In the genomic region with DNA sequence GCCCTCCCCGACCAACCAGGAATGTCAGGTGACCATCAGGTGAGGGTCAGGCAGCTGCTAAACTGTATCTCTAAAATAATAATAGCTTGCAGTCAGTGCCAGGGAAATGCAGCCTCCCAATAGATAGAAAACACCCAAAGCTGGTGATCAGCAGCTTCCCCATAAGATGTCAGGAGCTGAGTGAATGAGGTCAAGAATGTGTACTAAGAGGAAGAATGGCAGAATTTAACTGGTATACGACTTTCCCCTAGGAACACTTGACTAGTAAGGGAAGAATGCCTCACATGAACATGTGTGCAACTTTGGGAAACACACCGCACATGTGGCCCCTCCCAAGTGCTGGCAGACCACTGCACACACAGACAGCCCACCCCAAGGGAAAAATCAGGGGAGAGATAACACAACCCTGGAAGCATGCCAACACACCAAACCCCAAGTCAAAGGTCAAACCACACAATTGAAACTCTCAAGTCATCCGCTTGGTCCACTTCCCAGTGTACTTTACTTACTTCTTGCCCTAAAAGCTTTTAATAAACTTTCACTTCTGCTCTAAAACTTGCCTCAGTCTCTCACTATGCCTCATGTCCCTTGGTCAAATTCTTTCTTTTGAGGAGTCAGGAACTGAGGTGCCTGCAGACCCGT, we compare ENCODE assay signal across 20 cellular contexts.
DNase-seq lines count a peak whose midpoint lies in the region; ATAC-seq lines count a peak whose summit lies in the region.
"Had no signal": no experiment of that assay in that cellular context is flagged by ENCODE, and none has a peak within 500 bp of the region (broad histone marks: within the 10 kb centered on the region; RNA-seq: fewer than 3 reads in every experiment).

No MANE protein-coding gene starts in this region.

- peaks cover 0 to 8% (median 3%) of the 10 kb centered on the region in 3 donors for H3K9me3 Mint-ChIP-seq in T-cell
- H3K9me3 Mint-ChIP-seq: nephron had no signal

- no peaks in the 10 kb centered on the region for H3K4me1 Mint-ChIP-seq in T-cell
- H3K4me1 Mint-ChIP-seq: IgD-negative memory B cell, nephron had no signal

- H3K27me3 Mint-ChIP-seq in T-cell, result no peaks in the 10 kb centered on the region
- H3K27me3 Mint-ChIP-seq: IgD-negative memory B cell had no signal

- POLR2A ChIA-PET in T-cell (lab: Charles Lee), result no interaction called here

- CTCF ChIA-PET in T-cell (lab: Charles Lee), result no interaction called here

- DNase-seq in M059J (ENCODE audit: low read depth), result peak; percentile 43
- DNase-seq in amniotic epithelial cell (ENCODE audit: low read depth), result peak; percentile 30
- DNase-seq in myocyte (ENCODE audit: low read depth), result peak; percentile 24
- DNase-seq in superior temporal gyrus (ENCODE audit: extremely low spot score), result no peak
- no peak for DNase-seq in T-cell
- DNase-seq: activated CD4-positive, alpha-beta T cell treated with anti-CD3 and anti-CD28 coated beads for 48 hours; activated CD8-positive, alpha-beta memory T cell treated with anti-CD3 and anti-CD28 coated beads, Interleukin-2, amount 50 U/mL, for 4 hours; activated effector memory CD4-positive, alpha-beta T cell treated with Interleukin-2 at 50 U/mL for 16 hours; Caco-2; foreskin melanocyte; NCI-H1048; NCI-H2029 treated with DMSO at 0.1 percent for 48 hours; NCI-H524; stimulated activated CD4-positive, alpha-beta T cell treated with anti-CD3 and anti-CD28 coated beads, Interleukin-2, amount 100 ng/mL, for 48 hours; T1000 had no signal

- H3K4me3 Mint-ChIP-seq in T-cell, result no peak overlapping the region
- H3K4me3 Mint-ChIP-seq: IgD-negative memory B cell, nephron had no signal

- no peak overlapping the region for H3K27ac Mint-ChIP-seq in T-cell
- H3K27ac Mint-ChIP-seq: IgD-negative memory B cell, nephron had no signal

- ATAC-seq in GM19463 (IDR thresholded peaks at IDR 0.05; ENCODE audit: unreplicated experiment) (peak; percentile 41), HG02623 (IDR thresholded peaks at IDR 0.05; ENCODE audit: unreplicated experiment) (no peak), HG02981 (IDR thresholded peaks at IDR 0.05; ENCODE audit: unreplicated experiment) (no peak), T-cell (replicated peaks in 1 of 4) (no peak)

- no peaks in the 10 kb centered on the region for H3K36me3 Mint-ChIP-seq in T-cell
- H3K36me3 Mint-ChIP-seq: IgD-negative memory B cell had no signal

Comparison
In these comparisons a context has a peak if more than half of its experiments do, and no peak if none do; other contexts are left out.
1. DNase-seq: peak in M059J (single experiment), amniotic epithelial cell (single experiment) and myocyte (single experiment); none in superior temporal gyrus (single experiment) and T-cell (0 of 34).